In the genomic region with DNA sequence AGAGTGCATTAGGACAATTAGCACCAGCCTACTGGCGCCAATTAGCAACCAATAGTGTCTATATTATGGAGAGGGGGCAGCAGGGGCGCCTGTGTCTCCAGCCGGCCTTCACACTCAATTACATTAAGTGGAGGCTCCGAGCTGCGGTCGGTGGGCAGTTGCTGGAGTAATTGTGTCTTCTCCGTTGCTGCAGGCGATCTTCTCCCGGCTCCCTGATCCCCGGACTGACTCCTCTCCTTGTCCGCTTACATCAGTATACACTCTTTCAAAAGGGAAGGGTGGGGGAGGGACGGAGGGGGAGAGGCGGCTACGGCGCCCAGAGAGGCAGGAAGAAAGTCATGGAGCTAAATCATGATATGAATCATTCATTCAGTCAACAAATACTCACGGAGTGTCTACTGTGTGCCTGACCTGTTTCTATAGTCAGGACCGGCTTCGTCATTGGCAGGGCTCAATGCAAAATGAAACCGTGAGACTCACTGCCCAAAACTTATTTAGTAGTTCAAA, we compare ENCODE assay signal across 15 cellular contexts.
A peak's percentile ranks its signal among the peaks of the same experiment; 100 is the strongest.
DNase-seq lines count a peak whose midpoint lies in the region; ATAC-seq and TF ChIP-seq lines count a peak whose summit lies in the region.
"Had no signal": no experiment of that assay in that cellular context is flagged by ENCODE, and none has a peak within 500 bp of the region (broad histone marks: within the 10 kb centered on the region; RNA-seq: fewer than 3 reads in every experiment).

No MANE protein-coding gene starts in this region.

- no peak for TF ChIP-seq CTCF in AG09309 (IDR thresholded peaks at IDR 0.05; ENCODE audit: control insufficient read depth, insufficient read depth, low read depth, low read length, missing control alignments)
- TF ChIP-seq CTCF in esophagus squamous epithelium (IDR thresholded peaks at IDR 0.05), result no peak
- TF ChIP-seq CTCF in activated CD8-positive, alpha-beta T cell treated with anti-CD3 and anti-CD28 coated beads for 36 hours (IDR thresholded peaks at IDR 0.05), result no peak

- no peaks in the 10 kb centered on the region for H3K4me1 Mint-ChIP-seq in activated T-helper 2 cell treated with anti-CD3 and anti-CD28 coated beads, Interferon-gamma antibody, Interleukin-2, Interleukin-4, amounts not matched to agents 10 μg/mL and 5 μg/mL and 100 μg/mL, durations not matched to agents 14 hours and 24 hours and 36 hours (ENCODE audit: low read depth)
- H3K4me1 Mint-ChIP-seq in activated CD8-positive, alpha-beta T cell treated with anti-CD3 and anti-CD28 coated beads for 36 hours (ENCODE audit: low read depth), result no peaks in the 10 kb centered on the region
- H3K4me1 Mint-ChIP-seq: B cell had no signal

- no peak overlapping the region for H3K27ac Mint-ChIP-seq in activated T-helper 2 cell treated with anti-CD3 and anti-CD28 coated beads, Interferon-gamma antibody, Interleukin-2, Interleukin-4, amounts not matched to agents 10 μg/mL and 5 μg/mL and 100 μg/mL, durations not matched to agents 14 hours and 24 hours and 36 hours
- no peak overlapping the region for H3K27ac Mint-ChIP-seq in activated CD8-positive, alpha-beta T cell treated with anti-CD3 and anti-CD28 coated beads for 36 hours
- H3K27ac Mint-ChIP-seq: B cell had no signal

- DNase-seq in AG09309 (ENCODE audit: low read depth), result peak; percentile 35
- DNase-seq in M059J (ENCODE audit: low read depth), result peak; percentile 88
- DNase-seq in astrocyte of the hippocampus (ENCODE audit: low read depth, low spot score), result peak; percentile 47
- peak; percentile 58 for DNase-seq in left kidney (ENCODE audit: low read depth, low spot score)
- DNase-seq in activated T-helper 2 cell treated with anti-CD3 and anti-CD28 coated beads, Interferon-gamma antibody, Interleukin-2, Interleukin-4, amounts not matched to agents 10 μg/mL and 5 μg/mL and 100 μg/mL, durations not matched to agents 14 hours and 24 hours and 36 hours (ENCODE audit: low spot score), result no peak
- DNase-seq in NCI-H1436 treated with DMSO at 0.1 percent for 48 hours (lab: John Stamatoyannopoulos, UW), result no peak
- no peak for DNase-seq in esophagus squamous epithelium (lab: John Stamatoyannopoulos, UW)
- DNase-seq in activated CD8-positive, alpha-beta T cell treated with anti-CD3 and anti-CD28 coated beads for 36 hours, result no peak
- DNase-seq: activated naive CD4-positive, alpha-beta T cell treated with anti-CD3 and anti-CD28 coated beads, Interleukin-2, amount 50 U/mL, for 16 hours; DND-41; midbrain; RPMI8226 had no signal

- no peaks in the 10 kb centered on the region for H3K36me3 Mint-ChIP-seq in activated T-helper 2 cell treated with anti-CD3 and anti-CD28 coated beads, Interferon-gamma antibody, Interleukin-2, Interleukin-4, amounts not matched to agents 10 μg/mL and 5 μg/mL and 100 μg/mL, durations not matched to agents 14 hours and 24 hours and 36 hours (ENCODE audit: low read depth)
- H3K36me3 Mint-ChIP-seq in activated CD8-positive, alpha-beta T cell treated with anti-CD3 and anti-CD28 coated beads for 36 hours (ENCODE audit: low read depth), result no peaks in the 10 kb centered on the region

- no peak overlapping the region for H3K4me3 Mint-ChIP-seq in activated T-helper 2 cell treated with anti-CD3 and anti-CD28 coated beads, Interferon-gamma antibody, Interleukin-2, Interleukin-4, amounts not matched to agents 10 μg/mL and 5 μg/mL and 100 μg/mL, durations not matched to agents 14 hours and 24 hours and 36 hours (ENCODE audit: low read depth)
- no peak overlapping the region for H3K4me3 Mint-ChIP-seq in activated CD8-positive, alpha-beta T cell treated with anti-CD3 and anti-CD28 coated beads for 36 hours
- H3K4me3 Mint-ChIP-seq: B cell had no signal

- H3K27me3 ChIP-seq in esophagus squamous epithelium, result no peaks in the 10 kb centered on the region

- WGBS in esophagus squamous epithelium, 2 donors, result 77 to 78% methylated on average over 17 to 19 of the region's 19 CpGs

- intact Hi-C loops in activated T-helper 2 cell treated with anti-CD3 and anti-CD28 coated beads, Interferon-gamma antibody, Interleukin-2, Interleukin-4, amounts not matched to agents 10 μg/mL and 5 μg/mL and 100 μg/mL, durations not matched to agents 14 hours and 24 hours and 36 hours (cut with micrococcal nuclease), result no loop called here
- intact Hi-C loops in esophagus squamous epithelium (cut with DNase I), result no loop called here
- intact Hi-C loops in activated CD8-positive, alpha-beta T cell treated with anti-CD3 and anti-CD28 coated beads for 36 hours (cut with micrococcal nuclease), result no loop called here

- no peaks in the 10 kb centered on the region for H3K4me1 ChIP-seq in esophagus squamous epithelium
- H3K4me1 ChIP-seq: esophagus muscularis mucosa, parathyroid adenoma had no signal

- no peaks in the 10 kb centered on the region for H3K9me3 Mint-ChIP-seq in activated T-helper 2 cell treated with anti-CD3 and anti-CD28 coated beads, Interferon-gamma antibody, Interleukin-2, Interleukin-4, amounts not matched to agents 10 μg/mL and 5 μg/mL and 100 μg/mL, durations not matched to agents 14 hours and 24 hours and 36 hours
- H3K9me3 Mint-ChIP-seq in activated CD8-positive, alpha-beta T cell treated with anti-CD3 and anti-CD28 coated beads for 36 hours, result no peaks in the 10 kb centered on the region

- ATAC-seq in activated CD8-positive, alpha-beta T cell treated with anti-CD3 and anti-CD28 coated beads for 36 hours, result no peak

- no peaks in the 10 kb centered on the region for H3K9me3 ChIP-seq in esophagus squamous epithelium
- H3K9me3 ChIP-seq: esophagus muscularis mucosa had no signal

- no peak overlapping the region for H3K27ac ChIP-seq in esophagus squamous epithelium
- H3K27ac ChIP-seq: esophagus muscularis mucosa, parathyroid adenoma had no signal

- H3K4me3 ChIP-seq in AG09309 (ENCODE audit: control insufficient read depth, low read depth, low read length) (peak overlapping the region; percentile 35), esophagus squamous epithelium (no peak overlapping the region)

- H3K36me3 ChIP-seq in esophagus squamous epithelium, result no peaks in the 10 kb centered on the region
- H3K36me3 ChIP-seq: esophagus muscularis mucosa had no signal

- TF ChIP-seq POLR2A in esophagus squamous epithelium (IDR thresholded peaks at IDR 0.05), result no peak

- POLR2A ChIA-PET in activated CD8-positive, alpha-beta T cell treated with anti-CD3 and anti-CD28 coated beads for 36 hours (lab: Charles Lee), result no interaction called here

- H3K27me3 Mint-ChIP-seq in activated T-helper 2 cell treated with anti-CD3 and anti-CD28 coated beads, Interferon-gamma antibody, Interleukin-2, Interleukin-4, amounts not matched to agents 10 μg/mL and 5 μg/mL and 100 μg/mL, durations not matched to agents 14 hours and 24 hours and 36 hours (ENCODE audit: low read depth), result no peaks in the 10 kb centered on the region
- H3K27me3 Mint-ChIP-seq in activated CD8-positive, alpha-beta T cell treated with anti-CD3 and anti-CD28 coated beads for 36 hours, result no peaks in the 10 kb centered on the region
- H3K27me3 Mint-ChIP-seq: B cell had no signal

- CTCF ChIA-PET in activated CD8-positive, alpha-beta T cell treated with anti-CD3 and anti-CD28 coated beads for 36 hours (lab: Charles Lee), result no interaction called here

Comparison
In these comparisons a context has a peak if more than half of its experiments do, and no peak if none do; other contexts are left out.
1. DNase-seq: peak in AG09309 (single experiment), M059J (single experiment), astrocyte of the hippocampus (single experiment) and left kidney (single experiment); none in activated T-helper 2 cell treated with anti-CD3 and anti-CD28 coated beads, Interferon-gamma antibody, Interleukin-2, Interleukin-4, amounts not matched to agents 10 μg/mL and 5 μg/mL and 100 μg/mL, durations not matched to agents 14 hours and 24 hours and 36 hours (single experiment), NCI-H1436 treated with DMSO at 0.1 percent for 48 hours (single experiment), esophagus squamous epithelium (single experiment) and activated CD8-positive, alpha-beta T cell treated with anti-CD3 and anti-CD28 coated beads for 36 hours (single experiment).